ENCODE assay signal across 10 cellular contexts in the genomic region with DNA sequence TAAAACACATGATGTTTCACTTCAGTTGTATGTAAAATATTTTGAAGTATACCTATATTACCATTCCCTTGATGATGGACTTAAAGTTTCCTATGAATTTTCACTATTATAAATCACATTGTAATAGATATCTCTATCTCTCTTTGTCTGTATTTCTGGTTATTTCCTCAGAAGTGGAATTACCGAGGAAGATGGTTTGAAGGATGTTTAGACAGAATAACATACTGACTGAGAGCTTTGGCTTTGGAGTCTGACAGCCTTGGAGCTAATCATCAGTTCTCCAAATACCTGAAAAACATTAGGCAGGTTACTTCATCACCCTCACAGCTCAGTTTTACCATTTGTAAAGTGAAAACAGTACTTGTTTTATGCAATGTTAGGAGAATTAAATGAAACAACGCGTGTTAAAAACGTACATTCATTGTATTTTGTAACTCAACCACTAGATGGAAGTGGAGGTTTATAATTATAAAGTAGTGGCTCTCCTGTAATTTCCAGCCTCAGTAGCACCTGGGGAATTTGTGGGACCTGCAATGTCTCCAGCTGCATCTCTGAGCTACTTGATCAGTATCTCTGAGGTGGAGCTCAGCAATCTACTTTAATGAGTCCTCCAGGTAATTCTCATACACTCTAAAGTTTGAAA. TPM values are rescaled to one million over a fixed set of nuclear protein-coding genes. Genes with fewer than 3 reads are reported as not detected.
DNase-seq lines count a peak whose midpoint lies in the region; ATAC-seq, FAIRE-seq and TF ChIP-seq lines count a peak whose summit lies in the region.
"Had no signal": no experiment of that assay in that cellular context is flagged by ENCODE, and none has a peak within 500 bp of the region (broad histone marks: within the 10 kb centered on the region; RNA-seq: fewer than 3 reads in every experiment).

No MANE protein-coding gene starts in this region.

- no peak overlapping the region for H3K4me3 Mint-ChIP-seq in activated T-helper 17 cell treated with anti-CD3 and anti-CD28 coated beads, Interleukin-2, amount 50 U/mL, for 72 hours

- H3K36me3 Mint-ChIP-seq in activated T-helper 17 cell treated with anti-CD3 and anti-CD28 coated beads, Interleukin-2, amount 50 U/mL, for 72 hours (ENCODE audit: low read depth) = no peaks in the 10 kb centered on the region

- TF ChIP-seq CTCF in stomach (IDR thresholded peaks at IDR 0.05) = peak in 5 of 7 experiments; percentile 18 to 55 (median 35)

- WGBS in stomach, 5 donors = 5 to 10% (median 7%) methylated on average over 4 of the region's 4 CpGs

- peak; percentile 28 for ATAC-seq in activated T-helper 17 cell treated with anti-CD3 and anti-CD28 coated beads, Interleukin-2, amount 50 U/mL, for 72 hours (replicated peaks)
- ATAC-seq in GM21737 (IDR thresholded peaks at IDR 0.05; ENCODE audit: unreplicated experiment) (no peak), HG02798 (IDR thresholded peaks at IDR 0.05; ENCODE audit: poor library complexity, unreplicated experiment) (no peak)

- H3K27ac ChIP-seq in stomach = no peak overlapping the region
- H3K27ac ChIP-seq: SJCRH30 had no signal

- no peaks in the 10 kb centered on the region for H3K9me3 ChIP-seq in stomach
- H3K9me3 ChIP-seq: SJCRH30 had no signal

- intact Hi-C loops in stomach (cut with DNase I; ENCODE audit: low total_unique reads) = no loop called here

- H3K36me3 ChIP-seq in stomach = no peaks in the 10 kb centered on the region
- H3K36me3 ChIP-seq: SJCRH30 had no signal

- H3K27ac Mint-ChIP-seq in activated T-helper 17 cell treated with anti-CD3 and anti-CD28 coated beads, Interleukin-2, amount 50 U/mL, for 72 hours = no peak overlapping the region

- peak; percentile 95 for FAIRE-seq in GM19239 (lab: Jason Lieb, UNC)

- DNase-seq in COLO829 (ENCODE audit: low spot score) (peak; percentile 44), GM19239 (ENCODE audit: insufficient read length, low spot score) (no peak), NCI-H1417 (lab: John Stamatoyannopoulos, UW) (peak; percentile 7 to 65 (median 61)), iPS DF 4.7 (ENCODE audit: extremely low read depth, low spot score) (peak; percentile 7), stomach (no peak)

- no peak for TF ChIP-seq EP300 in stomach (IDR thresholded peaks at IDR 0.05)

- H3K27me3 Mint-ChIP-seq in activated T-helper 17 cell treated with anti-CD3 and anti-CD28 coated beads, Interleukin-2, amount 50 U/mL, for 72 hours = no peaks in the 10 kb centered on the region

- no peaks in the 10 kb centered on the region for H3K27me3 ChIP-seq in stomach
- H3K27me3 ChIP-seq: SJCRH30 had no signal

- H3K4me1 ChIP-seq in stomach = peaks cover 0 to 14% (median 3%) of the 10 kb centered on the region in 4 donors
- H3K4me1 ChIP-seq: SJCRH30 had no signal

- H3K4me3 ChIP-seq in stomach = no peak overlapping the region
- H3K4me3 ChIP-seq: SJCRH30 had no signal

- H3K4me1 Mint-ChIP-seq in activated T-helper 17 cell treated with anti-CD3 and anti-CD28 coated beads, Interleukin-2, amount 50 U/mL, for 72 hours = no peaks in the 10 kb centered on the region

- no peaks in the 10 kb centered on the region for H3K9me3 Mint-ChIP-seq in activated T-helper 17 cell treated with anti-CD3 and anti-CD28 coated beads, Interleukin-2, amount 50 U/mL, for 72 hours

- no peak for TF ChIP-seq POLR2A in stomach (IDR thresholded peaks at IDR 0.05)

RNA-seq across cellular contexts. Expression of a gene that starts 14.3 kb away (rescaled TPM):
- not detected for total RNA-seq in activated T-helper 17 cell treated with anti-CD3 and anti-CD28 coated beads, Interleukin-2, amount 50 U/mL, for 72 hours
- 100 to 1,000 TPM in 1 of 5 donors, 10 to 100 TPM in 3, 1 to 10 TPM in 1; 5.5 to 284 (median 25.0) TPM for total RNA-seq in stomach
- polyA plus RNA-seq in stomach = 100 to 1,000 TPM in 2 of 3 donors, 10 to 100 TPM in 1; 49.4 to 167 (median 136) TPM
- total RNA-seq: SJCRH30 had no signal

RNA-seq across cellular contexts. Expression of a gene that starts 23.4 kb away (rescaled TPM):
- total RNA-seq in activated T-helper 17 cell treated with anti-CD3 and anti-CD28 coated beads, Interleukin-2, amount 50 U/mL, for 72 hours = not detected
- total RNA-seq in stomach = 1 to 10 TPM in 1 of 5 donors, under 1 TPM in 2, not detected in 2; 0.14 to 1.7 (median 0.45) TPM
- polyA plus RNA-seq in stomach = under 1 TPM; 0.20 to 0.92 (median 0.44) TPM
- total RNA-seq: SJCRH30 had no signal

RNA-seq across cellular contexts. Expression of a gene that starts 36.3 kb away (rescaled TPM):
- 10 to 100 TPM; 23.8 to 29.1 TPM for total RNA-seq in activated T-helper 17 cell treated with anti-CD3 and anti-CD28 coated beads, Interleukin-2, amount 50 U/mL, for 72 hours
- total RNA-seq in stomach = 10 to 100 TPM; 11.3 to 22.2 (median 17.5) TPM
- polyA plus RNA-seq in stomach = 10 to 100 TPM; 16.3 to 20.7 (median 19.5) TPM

RNA-seq across cellular contexts. Expression of a gene that starts 59.9 kb away (rescaled TPM):
- total RNA-seq in activated T-helper 17 cell treated with anti-CD3 and anti-CD28 coated beads, Interleukin-2, amount 50 U/mL, for 72 hours = not detected
- not detected for total RNA-seq in stomach
- polyA plus RNA-seq in stomach = not detected
- total RNA-seq: SJCRH30, skeletal muscle tissue had no signal

Comparison
In these comparisons a context has a peak if more than half of its experiments do, and no peak if none do; other contexts are left out.
1. DNase-seq: peak in COLO829 (single experiment), NCI-H1417 (3 of 3) and iPS DF 4.7 (single experiment); none in GM19239 (single experiment) and stomach (single experiment).
2. RNA of a gene that starts 14.3 kb away (total RNA-seq): 5.5 to 284 TPM in stomach; not detected in activated T-helper 17 cell treated with anti-CD3 and anti-CD28 coated beads, Interleukin-2, amount 50 U/mL, for 72 hours; every median in the first group is over 4 times any median in the second.